In the genomic region with DNA sequence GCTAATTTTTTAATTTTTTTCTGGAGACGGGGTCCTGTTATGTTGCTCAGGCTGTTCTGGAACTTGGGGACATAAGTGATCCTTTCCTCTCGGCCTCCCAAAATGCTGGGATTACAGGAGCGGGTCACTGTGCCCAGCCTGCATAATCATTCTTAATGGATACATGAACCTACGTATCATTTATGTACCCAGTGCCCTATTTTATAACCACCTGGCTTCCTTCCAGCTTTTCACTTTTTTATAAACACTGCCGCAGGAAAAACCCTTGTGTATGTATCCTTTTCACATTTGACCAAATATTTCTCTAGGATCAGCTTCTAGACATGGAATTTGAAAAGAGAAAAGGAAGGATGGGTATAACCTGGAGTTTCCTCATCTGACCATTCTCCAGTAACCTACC, we compare ENCODE assay signal across 18 cellular contexts.
"Had no signal": no experiment of that assay in that cellular context is flagged by ENCODE, and none has a peak within 500 bp of the region (broad histone marks: within the 10 kb centered on the region; RNA-seq: fewer than 3 reads in every experiment).

No MANE protein-coding gene starts in this region.

- ATAC-seq: gastrocnemius medialis, heart right ventricle, left lobe of liver, natural killer cell had no signal

- H3K4me1 ChIP-seq: heart right ventricle, right atrium auricular region, sigmoid colon, uterus had no signal

- H3K27ac ChIP-seq: dorsolateral prefrontal cortex, epithelial cell of prostate, esophagus muscularis mucosa, gastrocnemius medialis, heart right ventricle, right atrium auricular region, sigmoid colon, skin epidermis, uterus had no signal

- H3K36me3 ChIP-seq: esophagus muscularis mucosa, gastrocnemius medialis, heart right ventricle, right atrium auricular region, sigmoid colon, uterus had no signal

- H3K9me3 ChIP-seq: esophagus muscularis mucosa, gastrocnemius medialis, heart right ventricle, right atrium auricular region, sigmoid colon, uterus had no signal

- DNase-seq: cortex of kidney; dorsolateral prefrontal cortex; effector CD8-positive, alpha-beta T cell; gastrocnemius medialis; heart right ventricle; hypothalamus; kidney glomerular epithelial cell; mammary epithelial cell; natural killer cell; sigmoid colon; stimulated activated CD4-positive, alpha-beta T cell treated with anti-CD3 and anti-CD28 coated beads, Interleukin-12 subunit alpha, Interleukin-12 subunit beta, amount 100 ng/mL, for 4 hours; stimulated activated naive CD4-positive, alpha-beta T cell treated with Interleukin-2 at 50 U/mL for 16 hours; uterus had no signal

- H3K4me3 ChIP-seq: dorsolateral prefrontal cortex, esophagus muscularis mucosa, gastrocnemius medialis, heart right ventricle, right atrium auricular region, sigmoid colon, skin epidermis, uterus had no signal

- H3K27me3 ChIP-seq: esophagus muscularis mucosa, gastrocnemius medialis, right atrium auricular region, sigmoid colon, uterus had no signal
